In genomic region chr14:104724981-104725771, GRCh38 we compare ENCODE assay signal across 1 cellular context.
TF ChIP-seq lines count a peak whose summit lies in the region.

No MANE protein-coding gene starts in this region.

TF ChIP-seq in K562, 482 proteins besides CTCF, POLR2A, EP300 and RAD21 (continued from another document):
- TF ChIP-seq HMGXB4 (CRISPR knock-in tag; IDR thresholded peaks at IDR 0.05) (no peak), POLR3G (IDR thresholded peaks at IDR 0.05; ENCODE audit: extremely low read depth, insufficient read length, insufficient replicate concordance) (no peak), HCFC1 (IDR thresholded peaks at IDR 0.05; ENCODE audit: low read depth, low read length) (no peak), ZNF175 (CRISPR knock-in tag; IDR thresholded peaks at IDR 0.05; ENCODE audit: low read depth) (no peak), HDGF (IDR thresholded peaks at IDR 0.05) (no peak), GABPA (tag; conservative IDR thresholded peaks at IDR 0.05; ENCODE audit: low read depth) (0 out of 2 replicates have a peak, but pooled peaks have one; percentile 18), FOXA3 (CRISPR knock-in tag; conservative IDR thresholded peaks at IDR 0.05 in 1 of 2, IDR thresholded peaks at IDR 0.05 in 1 of 2) (no peak), POLR2G (IDR thresholded peaks at IDR 0.05; ENCODE audit: low read depth, low read length) (no peak), ZNF384 (IDR thresholded peaks at IDR 0.05; ENCODE audit: low read depth, low read length) (no peak), NFE2 (IDR thresholded peaks at IDR 0.05; ENCODE audit: low read depth) (no peak), PRMT5 (CRISPR knock-in tag; IDR thresholded peaks at IDR 0.05) (no peak), RAD51 (IDR thresholded peaks at IDR 0.05; ENCODE audit: borderline replicate concordance, low read depth) (no peak), SMARCC2 (IDR thresholded peaks at IDR 0.05; ENCODE audit: low read depth) (no peak), YY1 (IDR thresholded peaks at IDR 0.05; ENCODE audit: borderline replicate concordance in 1 of 3, control insufficient read depth in 1 of 3, extremely low read depth in 1 of 3, insufficient read depth in 3 of 3, insufficient read length in 1 of 3, insufficient replicate concordance in 2 of 3, low read depth in 1 of 3, low read length in 2 of 3) (no peak), MECOM (CRISPR knock-in tag; IDR thresholded peaks at IDR 0.05) (no peak), ZNF699 (CRISPR knock-in tag; IDR thresholded peaks at IDR 0.05; ENCODE audit: insufficient replicate concordance) (no peak)
- TF ChIP-seq, protein P1, sequence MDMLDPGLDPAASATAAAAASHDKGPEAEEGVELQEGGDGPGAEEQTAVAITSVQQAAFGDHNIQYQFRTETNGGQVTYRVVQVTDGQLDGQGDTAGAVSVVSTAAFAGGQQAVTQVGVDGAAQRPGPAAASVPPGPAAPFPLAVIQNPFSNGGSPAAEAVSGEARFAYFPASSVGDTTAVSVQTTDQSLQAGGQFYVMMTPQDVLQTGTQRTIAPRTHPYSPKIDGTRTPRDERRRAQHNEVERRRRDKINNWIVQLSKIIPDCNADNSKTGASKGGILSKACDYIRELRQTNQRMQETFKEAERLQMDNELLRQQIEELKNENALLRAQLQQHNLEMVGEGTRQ (CRISPR knock-in tag; IDR thresholded peaks at IDR 0.05): no peak
- TF ChIP-seq, protein P2, sequence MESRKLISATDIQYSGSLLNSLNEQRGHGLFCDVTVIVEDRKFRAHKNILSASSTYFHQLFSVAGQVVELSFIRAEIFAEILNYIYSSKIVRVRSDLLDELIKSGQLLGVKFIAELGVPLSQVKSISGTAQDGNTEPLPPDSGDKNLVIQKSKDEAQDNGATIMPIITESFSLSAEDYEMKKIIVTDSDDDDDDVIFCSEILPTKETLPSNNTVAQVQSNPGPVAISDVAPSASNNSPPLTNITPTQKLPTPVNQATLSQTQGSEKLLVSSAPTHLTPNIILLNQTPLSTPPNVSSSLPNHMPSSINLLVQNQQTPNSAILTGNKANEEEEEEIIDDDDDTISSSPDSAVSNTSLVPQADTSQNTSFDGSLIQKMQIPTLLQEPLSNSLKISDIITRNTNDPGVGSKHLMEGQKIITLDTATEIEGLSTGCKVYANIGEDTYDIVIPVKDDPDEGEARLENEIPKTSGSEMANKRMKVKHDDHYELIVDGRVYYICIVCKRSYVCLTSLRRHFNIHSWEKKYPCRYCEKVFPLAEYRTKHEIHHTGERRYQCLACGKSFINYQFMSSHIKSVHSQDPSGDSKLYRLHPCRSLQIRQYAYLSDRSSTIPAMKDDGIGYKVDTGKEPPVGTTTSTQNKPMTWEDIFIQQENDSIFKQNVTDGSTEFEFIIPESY (CRISPR knock-in tag; IDR thresholded peaks at IDR 0.05): peak; percentile 98
- TF ChIP-seq, protein P3, sequence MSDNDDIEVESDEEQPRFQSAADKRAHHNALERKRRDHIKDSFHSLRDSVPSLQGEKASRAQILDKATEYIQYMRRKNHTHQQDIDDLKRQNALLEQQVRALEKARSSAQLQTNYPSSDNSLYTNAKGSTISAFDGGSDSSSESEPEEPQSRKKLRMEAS (CRISPR knock-in tag; IDR thresholded peaks at IDR 0.05): peak; percentile 51
